Comparison of ENCODE assay signal across 9 cellular contexts in the genomic region with DNA sequence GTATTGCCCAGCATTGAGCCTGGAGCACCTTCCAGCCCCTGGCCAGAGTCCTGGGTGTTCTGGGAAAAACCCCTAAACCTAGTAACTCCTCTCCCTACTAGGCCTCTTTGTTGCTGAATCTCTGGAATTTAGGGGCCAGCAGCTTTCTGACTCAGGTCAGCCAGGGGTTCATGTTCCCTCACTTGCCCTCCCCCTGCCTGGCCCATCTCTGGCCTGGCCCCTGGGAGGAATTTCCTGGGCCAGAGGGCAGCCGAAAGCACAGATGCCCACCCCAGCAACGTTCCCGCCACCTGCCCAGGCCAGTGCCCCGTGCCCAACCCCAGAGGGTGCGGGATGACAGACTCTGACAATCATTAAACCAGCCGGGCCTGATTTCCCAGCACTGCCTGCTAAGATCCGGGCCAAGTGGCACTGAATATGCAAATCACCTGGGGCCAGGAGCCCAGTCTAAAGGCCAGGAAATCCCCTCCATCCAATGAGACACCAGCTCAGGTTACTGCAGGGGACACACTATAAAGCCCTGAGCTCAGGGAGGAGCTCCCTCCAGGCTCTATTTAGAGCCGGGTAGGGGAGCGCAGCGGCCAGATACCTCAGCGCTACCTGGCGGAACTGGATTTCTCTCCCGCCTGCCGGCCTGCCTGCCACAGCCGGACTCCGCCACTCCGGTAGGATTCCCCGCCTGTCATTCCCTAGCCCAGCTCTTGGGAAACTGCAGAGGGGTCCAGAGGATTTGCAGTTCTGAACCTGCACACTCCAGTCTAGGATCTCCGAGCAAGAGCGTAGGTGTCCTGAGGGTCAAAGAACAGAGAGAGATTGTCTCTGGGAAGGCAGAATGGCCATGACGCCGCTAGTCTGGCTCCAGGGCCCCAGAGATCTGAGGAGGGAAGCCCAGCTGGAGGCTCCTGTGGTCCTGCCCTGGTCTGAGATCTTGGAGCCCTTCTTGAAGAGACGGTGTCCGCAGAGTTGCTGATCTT. TPM values are rescaled to one million over a fixed set of nuclear protein-coding genes. Genes with fewer than 3 reads are reported as not detected.
DNase-seq lines count a peak whose midpoint lies in the region; ATAC-seq and TF ChIP-seq lines count a peak whose summit lies in the region.
"Had no signal": no experiment of that assay in that cellular context is flagged by ENCODE, and none has a peak within 500 bp of the region (broad histone marks: within the 10 kb centered on the region; RNA-seq: fewer than 3 reads in every experiment).

Gene ELF3 (plus strand): TSS at position 546 of the 974 bp plus-strand sequence. CDS start 550 bp downstream, outside the sequence.

- TF ChIP-seq EP300 in Ishikawa (IDR thresholded peaks at IDR 0.05; ENCODE audit: borderline replicate concordance), result peak; percentile 84

- TF ChIP-seq RAD21 in Ishikawa (IDR thresholded peaks at IDR 0.05; ENCODE audit: low read depth), result peak; percentile 10; the same call in 1 of the 2 replicates

- H3K27ac ChIP-seq in tibial artery, result no peak within 1 kb of the TSS
- H3K27ac ChIP-seq: HL-60 had no signal

- DNase-seq in ELF-1 (ENCODE audit: low read depth, low spot score) (peak; percentile 98), activated B cell treated with CpG ODN at 0.5 μM for 24 hours (no peak), lower leg skin (ENCODE audit: low spot score in 2 of 2) (peak in 1 of 2 donors; percentile 88), tibial artery (no peak)
- DNase-seq in activated T-cell treated with anti-CD3 and anti-CD28 coated beads, Interleukin-2, amount 50 U/mL, for 4 hours, result no peak
- no peak for DNase-seq in activated CD8-positive, alpha-beta memory T cell treated with anti-CD3 and anti-CD28 coated beads, Interleukin-2, amount 50 U/mL, for 48 hours

- H3K36me3 ChIP-seq in tibial artery, result peaks cover 5 to 52% (median 14%) of the 10 kb centered on the region in 3 donors

- ATAC-seq in GM21447 (IDR thresholded peaks at IDR 0.05; ENCODE audit: unreplicated experiment) (peak; percentile 77), activated B cell treated with CpG ODN at 0.5 μM for 24 hours (ENCODE audit: low read depth) (peak; percentile 79)
- no peak for ATAC-seq in activated T-cell treated with anti-CD3 and anti-CD28 coated beads, Interleukin-2, amount 50 U/mL, for 4 hours

- intact Hi-C loops in activated B cell treated with CpG ODN at 0.5 μM for 24 hours (cut with micrococcal nuclease) (no loop called here), lower leg skin (cut with DNase I; ENCODE audit: low total_unique reads) (no loop called here), tibial artery (cut with DNase I; ENCODE audit: low total_unique reads) (loop anchor here (2.0 to 5.0 kb wide), 2 partner anchors 107 to 124 kb away; no protein-coding TSS in a partner anchor)

- peaks cover 17% of the 10 kb centered on the region for H3K36me3 Mint-ChIP-seq in activated B cell treated with CpG ODN at 0.5 μM for 24 hours (ENCODE audit: low read depth)
- H3K36me3 Mint-ChIP-seq in activated T-cell treated with anti-CD3 and anti-CD28 coated beads, Interleukin-2, amount 50 U/mL, for 4 hours (ENCODE audit: insufficient read depth), result peaks cover 8% of the 10 kb centered on the region

- peaks cover 0 to 6% (median 0%) of the 10 kb centered on the region in 4 donors for H3K4me1 ChIP-seq in tibial artery

- no peaks in the 10 kb centered on the region for H3K27me3 Mint-ChIP-seq in activated B cell treated with CpG ODN at 0.5 μM for 24 hours
- no peaks in the 10 kb centered on the region for H3K27me3 Mint-ChIP-seq in activated T-cell treated with anti-CD3 and anti-CD28 coated beads, Interleukin-2, amount 50 U/mL, for 4 hours (ENCODE audit: low read depth)

- CTCF ChIA-PET in activated B cell treated with CpG ODN at 0.5 μM for 24 hours (lab: Charles Lee), result interaction anchor here (1.0 to 1.3 kb wide), 3 partner anchors 9 to 14 kb away, joined by 3 to 4 read pairs (median 3); no protein-coding TSS in a partner anchor

- TF ChIP-seq CTCF in activated B cell treated with CpG ODN at 0.5 μM for 24 hours (IDR thresholded peaks at IDR 0.05), result no peak
- no peak for TF ChIP-seq CTCF in lower leg skin (IDR thresholded peaks at IDR 0.05)
- TF ChIP-seq CTCF in tibial artery (IDR thresholded peaks at IDR 0.05), result no peak

- no peaks in the 10 kb centered on the region for H3K9me3 ChIP-seq in tibial artery

- no peak within 1 kb of the TSS for H3K27ac Mint-ChIP-seq in activated B cell treated with CpG ODN at 0.5 μM for 24 hours

- no peak within 1 kb of the TSS for H3K4me3 ChIP-seq in lower leg skin (ENCODE audit: low read depth, poor library complexity, severe bottlenecking)
- no peak within 1 kb of the TSS for H3K4me3 ChIP-seq in tibial artery

- POLR2A ChIA-PET in activated B cell treated with CpG ODN at 0.5 μM for 24 hours (lab: Charles Lee), result no interaction called here

- peaks cover 10% of the 10 kb centered on the region for H3K4me1 Mint-ChIP-seq in activated B cell treated with CpG ODN at 0.5 μM for 24 hours
- H3K4me1 Mint-ChIP-seq in activated T-cell treated with anti-CD3 and anti-CD28 coated beads, Interleukin-2, amount 50 U/mL, for 4 hours (ENCODE audit: low read depth), result no peaks in the 10 kb centered on the region

- no peaks in the 10 kb centered on the region for H3K9me3 Mint-ChIP-seq in activated B cell treated with CpG ODN at 0.5 μM for 24 hours
- H3K9me3 Mint-ChIP-seq in activated T-cell treated with anti-CD3 and anti-CD28 coated beads, Interleukin-2, amount 50 U/mL, for 4 hours, result no peaks in the 10 kb centered on the region

- peak within 1 kb of the TSS; percentile 52 for H3K4me3 Mint-ChIP-seq in activated B cell treated with CpG ODN at 0.5 μM for 24 hours
- H3K4me3 Mint-ChIP-seq in activated T-cell treated with anti-CD3 and anti-CD28 coated beads, Interleukin-2, amount 50 U/mL, for 4 hours, result no peak within 1 kb of the TSS

- H3K27me3 ChIP-seq in tibial artery, result no peaks in the 10 kb centered on the region

- TF ChIP-seq POLR2A in lower leg skin (IDR thresholded peaks at IDR 0.05), result no peak

- WGBS in lower leg skin, 2 donors, result 64 to 67% methylated on average over 21 to 23 of the region's 24 CpGs

TF ChIP-seq in Ishikawa, 13 proteins besides CTCF, POLR2A, EP300 and RAD21:
- peak; percentile 87 for TF ChIP-seq NFIC (IDR thresholded peaks at IDR 0.05)
- TF ChIP-seq YY1 (IDR thresholded peaks at IDR 0.05; ENCODE audit: low read depth), result no peak
- peak; percentile 90 for TF ChIP-seq TCF12 (IDR thresholded peaks at IDR 0.05; ENCODE audit: low read depth)
- TF ChIP-seq EGR1 (IDR thresholded peaks at IDR 0.05), result no peak
- no peak; the same call in 1 of the 2 replicates for TF ChIP-seq ZBTB7A (IDR thresholded peaks at IDR 0.05; ENCODE audit: low read depth)
- TF ChIP-seq, protein P1, sequence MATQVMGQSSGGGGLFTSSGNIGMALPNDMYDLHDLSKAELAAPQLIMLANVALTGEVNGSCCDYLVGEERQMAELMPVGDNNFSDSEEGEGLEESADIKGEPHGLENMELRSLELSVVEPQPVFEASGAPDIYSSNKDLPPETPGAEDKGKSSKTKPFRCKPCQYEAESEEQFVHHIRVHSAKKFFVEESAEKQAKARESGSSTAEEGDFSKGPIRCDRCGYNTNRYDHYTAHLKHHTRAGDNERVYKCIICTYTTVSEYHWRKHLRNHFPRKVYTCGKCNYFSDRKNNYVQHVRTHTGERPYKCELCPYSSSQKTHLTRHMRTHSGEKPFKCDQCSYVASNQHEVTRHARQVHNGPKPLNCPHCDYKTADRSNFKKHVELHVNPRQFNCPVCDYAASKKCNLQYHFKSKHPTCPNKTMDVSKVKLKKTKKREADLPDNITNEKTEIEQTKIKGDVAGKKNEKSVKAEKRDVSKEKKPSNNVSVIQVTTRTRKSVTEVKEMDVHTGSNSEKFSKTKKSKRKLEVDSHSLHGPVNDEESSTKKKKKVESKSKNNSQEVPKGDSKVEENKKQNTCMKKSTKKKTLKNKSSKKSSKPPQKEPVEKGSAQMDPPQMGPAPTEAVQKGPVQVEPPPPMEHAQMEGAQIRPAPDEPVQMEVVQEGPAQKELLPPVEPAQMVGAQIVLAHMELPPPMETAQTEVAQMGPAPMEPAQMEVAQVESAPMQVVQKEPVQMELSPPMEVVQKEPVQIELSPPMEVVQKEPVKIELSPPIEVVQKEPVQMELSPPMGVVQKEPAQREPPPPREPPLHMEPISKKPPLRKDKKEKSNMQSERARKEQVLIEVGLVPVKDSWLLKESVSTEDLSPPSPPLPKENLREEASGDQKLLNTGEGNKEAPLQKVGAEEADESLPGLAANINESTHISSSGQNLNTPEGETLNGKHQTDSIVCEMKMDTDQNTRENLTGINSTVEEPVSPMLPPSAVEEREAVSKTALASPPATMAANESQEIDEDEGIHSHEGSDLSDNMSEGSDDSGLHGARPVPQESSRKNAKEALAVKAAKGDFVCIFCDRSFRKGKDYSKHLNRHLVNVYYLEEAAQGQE (IDR thresholded peaks at IDR 0.05; ENCODE audit: low read depth), result no peak
- no peak; the same call in 1 of the 2 replicates for TF ChIP-seq FOXM1 (IDR thresholded peaks at IDR 0.05; ENCODE audit: borderline replicate concordance, low read depth)
- peak; percentile 61; the same call in 1 of the 2 replicates for TF ChIP-seq MAX (IDR thresholded peaks at IDR 0.05)
- TF ChIP-seq TEAD4 (IDR thresholded peaks at IDR 0.05), result peak; percentile 67
- TF ChIP-seq TAF1 (IDR thresholded peaks at IDR 0.05; ENCODE audit: low read depth), result peak; percentile 90
- TF ChIP-seq CEBPB (IDR thresholded peaks at IDR 0.05), result no peak; the same call in 1 of the 2 replicates
- 0 out of 2 replicates have a peak, but pooled peaks have one; percentile 7 for TF ChIP-seq CREB1 (IDR thresholded peaks at IDR 0.05; ENCODE audit: low read depth)
- TF ChIP-seq USF1 (IDR thresholded peaks at IDR 0.05), result 0 out of 2 replicates have a peak, but pooled peaks have one; percentile 25

RNA-seq across cellular contexts. Expression of gene ELF3, which starts in this region (rescaled TPM):
- total RNA-seq in activated B cell treated with CpG ODN at 0.5 μM for 24 hours (4.8 and 6.2 TPM in 2 replicates), lower leg skin (10 to 100 TPM in 3 of 4 donors, 1 to 10 TPM in 1; 9.8 to 36.4 (median 31.2) TPM)
- total RNA-seq in activated T-cell treated with anti-CD3 and anti-CD28 coated beads, Interleukin-2, amount 50 U/mL, for 4 hours, result 1 to 10 TPM in 2 of 3 donors, under 1 TPM in 1; 0.87 to 1.4 (median 1.0) TPM

Comparison
In these comparisons a context has a peak if more than half of its experiments do, and no peak if none do; other contexts are left out.
1. ATAC-seq: peak in GM21447 (single experiment) and activated B cell treated with CpG ODN at 0.5 μM for 24 hours (single experiment); none in activated T-cell treated with anti-CD3 and anti-CD28 coated beads, Interleukin-2, amount 50 U/mL, for 4 hours (0 of 2).